11 cellular contexts compared by ENCODE assay signal in genomic region chr15:94607176-94607654, GRCh38.
A peak's percentile ranks its signal among the peaks of the same experiment; 100 is the strongest.
DNase-seq lines count a peak whose midpoint lies in the region; ATAC-seq and TF ChIP-seq lines count a peak whose summit lies in the region.
"Had no signal": no experiment of that assay in that cellular context is flagged by ENCODE, and none has a peak within 500 bp of the region (broad histone marks: within the 10 kb centered on the region; RNA-seq: fewer than 3 reads in every experiment).

No MANE protein-coding gene starts in this region.

- H3K36me3 Mint-ChIP-seq in neural progenitor cell, result peaks cover 2% of the 10 kb centered on the region
- H3K36me3 Mint-ChIP-seq: T-cell had no signal

- H3K27me3 ChIP-seq in SJCRH30 (no peaks in the 10 kb centered on the region), neural progenitor cell (no peaks in the 10 kb centered on the region)

- no peaks in the 10 kb centered on the region for H4K20me1 ChIP-seq in neural progenitor cell (ENCODE audit: low read depth)

- H3K9me3 Mint-ChIP-seq in neural progenitor cell, result no peaks in the 10 kb centered on the region
- H3K9me3 Mint-ChIP-seq: T-cell had no signal

- H3K9ac ChIP-seq in neural progenitor cell, result no peak overlapping the region

- no peak overlapping the region for H3K4me2 ChIP-seq in neural progenitor cell

- DNase-seq in GM19238 (ENCODE audit: insufficient read length, low spot score) (peak; percentile 4), SJCRH30 (peak; percentile 67 to 81), glomerular endothelial cell (ENCODE audit: extremely low read depth, low read depth, low spot score) (peak; percentile 77), neural progenitor cell (ENCODE audit: low spot score) (no peak), NCI-H446 (lab: John Stamatoyannopoulos, UW) (no peak)
- DNase-seq in activated CD4-positive, CD25-positive, alpha-beta regulatory T cell (lab: John Stamatoyannopoulos, UW), result no peak
- DNase-seq: effector CD4-positive, alpha-beta T cell; MM.1S; T-cell had no signal

- ATAC-seq in HG03565 (IDR thresholded peaks at IDR 0.05; ENCODE audit: unreplicated experiment) (no peak), HG03378 (IDR thresholded peaks at IDR 0.05; ENCODE audit: unreplicated experiment) (no peak)
- ATAC-seq: T-cell had no signal

- H3K36me3 ChIP-seq in SJCRH30, result no peaks in the 10 kb centered on the region
- H3K36me3 ChIP-seq in neural progenitor cell, result no peaks in the 10 kb centered on the region

- H3K4me3 ChIP-seq in SJCRH30 (no peak overlapping the region), neural progenitor cell (no peak overlapping the region)

- H3K9me3 ChIP-seq in SJCRH30 (replicated peaks) (0 out of 2 replicates have a peak, but pooled peaks cover 2% of the 10 kb centered on the region), neural progenitor cell (ENCODE audit: low read depth) (no peaks in the 10 kb centered on the region)

- peak overlapping the region; percentile 76 for H2AFZ ChIP-seq in neural progenitor cell (replicated peaks)

- H3K4me1 Mint-ChIP-seq in neural progenitor cell, result peaks cover 6% of the 10 kb centered on the region

- no peak for TF ChIP-seq CTCF in neural progenitor cell (IDR thresholded peaks at IDR 0.05)

- no peaks in the 10 kb centered on the region for H3F3A ChIP-seq in neural progenitor cell (ENCODE audit: low read depth)

- H3K27ac ChIP-seq in SJCRH30 (peak overlapping the region; percentile 16), neural progenitor cell (no peak overlapping the region)

- H3K4me3 Mint-ChIP-seq in neural progenitor cell, result no peak overlapping the region

- H3K27ac Mint-ChIP-seq in neural progenitor cell, result no peak overlapping the region

- H3K79me2 ChIP-seq in neural progenitor cell (ENCODE audit: low read depth), result no peaks in the 10 kb centered on the region

- H3K4me1 ChIP-seq in SJCRH30 (peaks cover 8% of the 10 kb centered on the region), neural progenitor cell (peaks cover 9% of the 10 kb centered on the region)

- peaks cover 9% of the 10 kb centered on the region for H3K27me3 Mint-ChIP-seq in neural progenitor cell (ENCODE audit: insufficient read depth, low read depth)

Comparison
In these comparisons a context has a peak if more than half of its experiments do, and no peak if none do; other contexts are left out.
1. DNase-seq: peak in GM19238 (single experiment), SJCRH30 (2 of 2) and glomerular endothelial cell (single experiment); none in neural progenitor cell (single experiment), activated CD4-positive, CD25-positive, alpha-beta regulatory T cell (0 of 4) and NCI-H446 (0 of 2).